ENCODE assay signal across 20 cellular contexts in the genomic region with DNA sequence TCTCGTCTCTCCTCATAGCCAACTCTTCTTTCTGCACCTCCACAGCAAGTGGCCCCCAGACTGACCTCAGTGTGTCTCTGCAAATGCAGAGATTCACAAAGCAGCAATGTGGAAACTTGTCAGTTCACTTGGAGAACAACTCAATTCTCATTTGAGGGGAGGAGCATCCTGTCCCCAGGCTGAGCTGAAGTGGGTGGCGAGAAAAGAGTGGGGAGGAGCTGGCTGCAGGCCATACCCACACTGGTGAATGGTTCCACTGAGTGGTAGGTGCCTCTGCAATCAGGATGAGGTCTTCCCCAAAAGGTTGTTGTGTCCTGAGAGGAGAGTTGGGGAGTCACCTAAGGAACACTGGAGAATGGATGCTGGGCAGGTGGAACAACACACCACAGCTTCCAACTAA.
DNase-seq lines count a peak whose midpoint lies in the region; ATAC-seq, FAIRE-seq and TF ChIP-seq lines count a peak whose summit lies in the region.
"Had no signal": no experiment of that assay in that cellular context is flagged by ENCODE, and none has a peak within 500 bp of the region (broad histone marks: within the 10 kb centered on the region; RNA-seq: fewer than 3 reads in every experiment).

No MANE protein-coding gene starts in this region.

- H3K27ac Mint-ChIP-seq in stimulated activated effector memory CD8-positive, alpha-beta T cell treated with anti-CD3 and anti-CD28 coated beads, Interleukin-12 subunit alpha, Interleukin-12 subunit beta, amount 100 ng/mL, for 72 hours, result no peak overlapping the region
- H3K27ac Mint-ChIP-seq in glutamatergic neuron (ENCODE audit: unreplicated experiment), result no peak overlapping the region
- H3K27ac Mint-ChIP-seq: CD8-positive, alpha-beta memory T cell had no signal

- 0 out of 2 replicates have a peak overlapping the region, but pooled peaks have one; percentile 13 for H2BK20ac ChIP-seq in H1 (ENCODE audit: low read length)

- no peak for TF ChIP-seq EP300 in H1 (IDR thresholded peaks at IDR 0.05; ENCODE audit: borderline replicate concordance in 1 of 2, low read depth in 2 of 2, low read length in 2 of 2)

- no peak for FAIRE-seq in H1 (lab: Jason Lieb, UNC)
- no peak for FAIRE-seq in GM12891 (lab: Jason Lieb, UNC)
- FAIRE-seq: G401.6 had no signal

- no peak overlapping the region for H3K4me3 Mint-ChIP-seq in stimulated activated effector memory CD8-positive, alpha-beta T cell treated with anti-CD3 and anti-CD28 coated beads, Interleukin-12 subunit alpha, Interleukin-12 subunit beta, amount 100 ng/mL, for 72 hours
- no peak overlapping the region for H3K4me3 Mint-ChIP-seq in glutamatergic neuron (ENCODE audit: unreplicated experiment)
- H3K4me3 Mint-ChIP-seq: CD8-positive, alpha-beta memory T cell had no signal

- H3K4me3 ChIP-seq in HEK293 (ENCODE audit: low read depth, low read length) (no peak overlapping the region), H1 (ENCODE audit: extremely low read depth in 1 of 4, insufficient read depth in 2 of 4, low read depth in 3 of 4, low read length in 4 of 4) (no peak overlapping the region)

- H3K4ac ChIP-seq in H1 (replicated peaks; ENCODE audit: insufficient read length, low read depth, low read length), result no peak overlapping the region

- H4K5ac ChIP-seq in H1 (ENCODE audit: insufficient read length, low read depth, low read length), result no peak overlapping the region

- H3K36me3 ChIP-seq in HEK293 (ENCODE audit: control insufficient read depth in 2 of 2, insufficient read depth in 1 of 2, low read length in 2 of 2) (no peaks in the 10 kb centered on the region), H1 (ENCODE audit: control insufficient read depth in 2 of 4, insufficient read depth in 4 of 4, low read length in 3 of 4) (no peaks in the 10 kb centered on the region)

- no peak overlapping the region for H2AK5ac ChIP-seq in H1 (ENCODE audit: low read depth, low read length)

- POLR2A ChIA-PET in HEK293 (lab: Yijun Ruan, JAX) (interaction anchor here (0.6 kb wide), 1 partner anchor 63 kb away, joined by 6 read pairs; no protein-coding TSS in a partner anchor), H1 (lab: Charles Lee; ENCODE audit: partially characterized antibody) (interaction anchor here (1.6 kb wide), 1 partner anchor 24 kb away, joined by 7 read pairs; no protein-coding TSS in a partner anchor)

- H2BK15ac ChIP-seq in H1 (ENCODE audit: low read length), result no peak overlapping the region

- H3K4me1 Mint-ChIP-seq in stimulated activated effector memory CD8-positive, alpha-beta T cell treated with anti-CD3 and anti-CD28 coated beads, Interleukin-12 subunit alpha, Interleukin-12 subunit beta, amount 100 ng/mL, for 72 hours, result no peaks in the 10 kb centered on the region
- H3K4me1 Mint-ChIP-seq in glutamatergic neuron (ENCODE audit: low read depth, unreplicated experiment), result no peaks in the 10 kb centered on the region
- H3K4me1 Mint-ChIP-seq: CD8-positive, alpha-beta memory T cell had no signal

- no peak overlapping the region for H3K14ac ChIP-seq in H1 (ENCODE audit: insufficient read length)

- H3K27ac ChIP-seq in HEK293 (ENCODE audit: extremely low read depth, low read depth, low read length) (no peak overlapping the region), H1 (ENCODE audit: low read depth, low read length) (no peak overlapping the region)
- H3K27ac ChIP-seq: C4-2B, RWPE1 had no signal

- no peak overlapping the region for H2BK5ac ChIP-seq in H1 (ENCODE audit: low read depth, low read length)

- no peaks in the 10 kb centered on the region for H3K27me3 ChIP-seq in H1 (replicated peaks in 1 of 4; ENCODE audit: control insufficient read depth in 3 of 4, extremely low read depth in 1 of 4, insufficient read depth in 3 of 4, low read length in 3 of 4)

- H3K23ac ChIP-seq in H1 (ENCODE audit: insufficient read length), result no peak overlapping the region

- H4K8ac ChIP-seq in H1 (ENCODE audit: extremely low read depth, insufficient read depth, low read length), result no peak overlapping the region

- no peak overlapping the region for H3K9ac ChIP-seq in H1 (replicated peaks in 1 of 4; ENCODE audit: extremely low read depth in 1 of 4, low read depth in 3 of 4, low read length in 3 of 4)

- no peak overlapping the region for H3K56ac ChIP-seq in H1 (replicated peaks; ENCODE audit: insufficient read length, low read depth, low read length)

- no peak overlapping the region for H2BK120ac ChIP-seq in H1 (replicated peaks; ENCODE audit: low read depth, low read length)

- H4K20me1 ChIP-seq in H1 (replicated peaks in 1 of 2; ENCODE audit: control insufficient read depth in 1 of 2, insufficient read depth in 2 of 2, low read length in 2 of 2), result no peaks in the 10 kb centered on the region

- no peaks in the 10 kb centered on the region for H3K23me2 ChIP-seq in H1 (ENCODE audit: low read depth, low read length)

- H3K9me3 ChIP-seq in HEK293 (ENCODE audit: control insufficient read depth, insufficient read depth, low read depth, low read length), result no peaks in the 10 kb centered on the region
- no peaks in the 10 kb centered on the region for H3K9me3 ChIP-seq in H1 (ENCODE audit: insufficient read depth in 2 of 2, low read depth in 1 of 2, low read length in 1 of 2)

- no peaks in the 10 kb centered on the region for H3K79me1 ChIP-seq in H1 (ENCODE audit: low read depth, low read length)

- TF ChIP-seq CTCF in HEK293 (tag by site-specific recombination; IDR thresholded peaks at IDR 0.05) (no peak), H1 (IDR thresholded peaks at IDR 0.05; ENCODE audit: control extremely low read depth in 1 of 3, insufficient read depth in 1 of 3, low read depth in 1 of 3, low read length in 3 of 3) (no peak), glutamatergic neuron (IDR thresholded peaks at IDR 0.05; ENCODE audit: partially characterized antibody, unreplicated experiment) (no peak)

- no peaks in the 10 kb centered on the region for H3K4me1 ChIP-seq in HEK293 (ENCODE audit: control insufficient read depth, insufficient read depth, low read length)
- H3K4me1 ChIP-seq in H1 (replicated peaks in 1 of 4; ENCODE audit: control insufficient read depth in 3 of 4, insufficient read depth in 4 of 4, low read length in 3 of 4), result peaks cover 0 to 2% (median 0%) of the 10 kb centered on the region in 4 experiments; a peak in 1 of 7 replicates

- H3K4me2 ChIP-seq in H1 (ENCODE audit: insufficient read depth in 1 of 2, low read depth in 2 of 2, low read length in 2 of 2), result no peak overlapping the region

- ATAC-seq in GM18867 (IDR thresholded peaks at IDR 0.05; ENCODE audit: unreplicated experiment), result peak; percentile 40
- peak; percentile 26 for ATAC-seq in stimulated activated effector memory CD8-positive, alpha-beta T cell treated with anti-CD3 and anti-CD28 coated beads, Interleukin-12 subunit alpha, Interleukin-12 subunit beta, amount 100 ng/mL, for 72 hours

- H2AFZ ChIP-seq in H1 (ENCODE audit: low read length), result 0 out of 2 replicates have a peak overlapping the region, but pooled peaks have one; percentile 39

- DNase-seq in H1 (ENCODE audit: low read depth in 1 of 2, low spot score in 2 of 2) (no peak), glutamatergic neuron (no peak), NCI-H524 treated with DMSO at 0.1 percent for 48 hours (lab: John Stamatoyannopoulos, UW) (no peak), GM12891 (ENCODE audit: insufficient read length, low spot score) (no peak), medulla oblongata (ENCODE audit: extremely low spot score) (no peak)
- DNase-seq in stimulated activated effector memory CD8-positive, alpha-beta T cell treated with anti-CD3 and anti-CD28 coated beads, Interleukin-12 subunit alpha, Interleukin-12 subunit beta, amount 100 ng/mL, for 72 hours (ENCODE audit: low spot score in 2 of 2), result no peak
- DNase-seq: ACHN; CD8-positive, alpha-beta memory T cell; Karpas-422; NCI-H1417 treated with DMSO at 0.1 percent for 48 hours; NCI-H187; NCI-H510A; NCI-H748 treated with DMSO at 0.1 percent for 48 hours; SIG-M5; T-helper 1 cell had no signal

- H3K9me3 Mint-ChIP-seq in stimulated activated effector memory CD8-positive, alpha-beta T cell treated with anti-CD3 and anti-CD28 coated beads, Interleukin-12 subunit alpha, Interleukin-12 subunit beta, amount 100 ng/mL, for 72 hours, result peaks cover 3% of the 10 kb centered on the region
- H3K9me3 Mint-ChIP-seq in glutamatergic neuron (ENCODE audit: unreplicated experiment), result no peaks in the 10 kb centered on the region

- no peaks in the 10 kb centered on the region for H3K27me3 Mint-ChIP-seq in glutamatergic neuron (ENCODE audit: unreplicated experiment)

- no peak for TF ChIP-seq RAD21 in H1 (IDR thresholded peaks at IDR 0.05 in 1 of 2, conservative IDR thresholded peaks at IDR 0.05 in 1 of 2; ENCODE audit: low read depth in 2 of 2, low read length in 2 of 2)

- H3K79me2 ChIP-seq in H1 (ENCODE audit: control insufficient read depth in 1 of 2, insufficient read depth in 2 of 2, low read length in 2 of 2), result no peaks in the 10 kb centered on the region

- TF ChIP-seq POLR2A in H1 (IDR thresholded peaks at IDR 0.05; ENCODE audit: control extremely low read depth in 1 of 2, low read depth in 2 of 2, low read length in 2 of 2), result no peak
- no peak for TF ChIP-seq POLR2A in GM12891 (IDR thresholded peaks at IDR 0.05; ENCODE audit: low read depth, low read length)

- no peak overlapping the region for H2BK12ac ChIP-seq in H1 (ENCODE audit: low read depth, low read length)

- H3K18ac ChIP-seq in H1 (ENCODE audit: extremely low read depth, low read length), result no peak overlapping the region; the same call in 1 of the 2 replicates

- CTCF ChIA-PET in HEK293 (lab: Yijun Ruan, JAX) (interaction anchor here (0.5 to 1.6 kb wide), 3 partner anchors 12 to 265 kb away, joined by 3 to 5 read pairs (median 3); no protein-coding TSS in a partner anchor), H1 (lab: Charles Lee; ENCODE audit: partially characterized antibody) (interaction anchor here (1.0 to 1.6 kb wide), 3 partner anchors 27 to 79 kb away, joined by 3 to 5 read pairs (median 3); no protein-coding TSS in a partner anchor)

- WGBS in H1 (ENCODE audit: extremely low coverage in 1 of 2, insufficient coverage in 1 of 2, insufficient read length in 1 of 2, insufficient replicate concordance in 2 of 2, low coverage in 1 of 2, low lambda C conversion rate in 2 of 2, missing lambda C conversion rate in 1 of 2), 2 experiments, result 95% methylated on average over 2 of the region's 2 CpGs; no CpG with 5 or more reads in 1 of the 2 experiments

- peak overlapping the region; percentile 30 for H4K91ac ChIP-seq in H1 (replicated peaks; ENCODE audit: insufficient read length, low read length)

- no peaks in the 10 kb centered on the region for H3K36me3 Mint-ChIP-seq in stimulated activated effector memory CD8-positive, alpha-beta T cell treated with anti-CD3 and anti-CD28 coated beads, Interleukin-12 subunit alpha, Interleukin-12 subunit beta, amount 100 ng/mL, for 72 hours
- H3K36me3 Mint-ChIP-seq in glutamatergic neuron (ENCODE audit: unreplicated experiment), result no peaks in the 10 kb centered on the region
- H3K36me3 Mint-ChIP-seq: CD8-positive, alpha-beta memory T cell had no signal

TF ChIP-seq in HEK293, 187 proteins besides CTCF, POLR2A, EP300 and RAD21 (continues in another document):
- TF ChIP-seq ZEB2 (tag by site-specific recombination; IDR thresholded peaks at IDR 0.05), result no peak

TF ChIP-seq in H1, 55 proteins besides CTCF, POLR2A, EP300 and RAD21 (continues in another document):
- TF ChIP-seq CBX8 (IDR thresholded peaks at IDR 0.05; ENCODE audit: borderline replicate concordance, low read depth, low read length), result no peak

TF ChIP-seq in GM12891, 5 proteins besides CTCF, POLR2A, EP300 and RAD21 (continues in another document):
- TF ChIP-seq SPI1 (IDR thresholded peaks at IDR 0.05; ENCODE audit: low read depth, low read length), result no peak
